Comparison of ENCODE assay signal across 21 cellular contexts in the genomic region with DNA sequence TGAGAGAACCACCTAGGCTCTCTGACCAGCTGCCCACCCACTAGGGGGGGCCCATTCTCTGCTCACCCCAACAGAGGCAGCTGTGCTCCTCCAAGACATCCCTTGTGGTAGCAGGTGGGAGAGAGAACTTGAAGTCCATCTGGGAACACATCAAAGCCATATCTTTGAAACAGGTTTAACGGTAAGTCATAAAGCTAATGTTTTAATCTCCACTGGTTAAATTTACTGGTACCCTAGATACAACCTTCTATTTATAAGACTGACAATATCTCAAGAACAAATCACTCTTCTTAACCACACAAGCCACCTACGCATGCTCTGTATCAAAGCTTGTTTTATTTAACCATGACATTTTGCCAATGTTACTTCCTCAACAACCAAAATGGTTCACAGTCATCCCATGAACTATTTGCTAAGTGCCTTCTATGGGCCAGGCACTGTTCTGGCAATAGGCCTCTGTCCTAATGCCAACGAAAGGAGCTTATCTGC. TPM values are rescaled to one million over a fixed set of nuclear protein-coding genes. Genes with fewer than 3 reads are reported as not detected.
A peak's percentile ranks its signal among the peaks of the same experiment; 100 is the strongest.
DNase-seq lines count a peak whose midpoint lies in the region; FAIRE-seq and TF ChIP-seq lines count a peak whose summit lies in the region.
"Had no signal": no experiment of that assay in that cellular context is flagged by ENCODE, and none has a peak within 500 bp of the region (broad histone marks: within the 10 kb centered on the region; RNA-seq: fewer than 3 reads in every experiment).

No MANE protein-coding gene starts in this region.

- no CpG with 5 or more reads among the region's 3 CpGs for WGBS in H9 (ENCODE audit: extremely low coverage, insufficient read length, low lambda C conversion rate)
- 59% methylated on average over 3 of the region's 3 CpGs for WGBS in liver

- H3K4me1 Mint-ChIP-seq in CD8-positive, alpha-beta memory T cell = peaks cover 49 to 69% (median 66%) of the 10 kb centered on the region in 3 donors
- H3K4me1 Mint-ChIP-seq in H9 (peaks cover 25 to 30% of the 10 kb centered on the region in 2 experiments), astrocyte (ENCODE audit: low read depth, unreplicated experiment) (no peaks in the 10 kb centered on the region)

- POLR2A ChIA-PET in CD8-positive, alpha-beta memory T cell (lab: Charles Lee) = no interaction called here

- no peak overlapping the region for H2BK12ac ChIP-seq in H9 (ENCODE audit: insufficient read length, low read depth, low read length)

- no peak for TF ChIP-seq RAD21 in liver (IDR thresholded peaks at IDR 0.05)

- peaks cover 24 to 63% (median 45%) of the 10 kb centered on the region in 3 donors for H3K36me3 Mint-ChIP-seq in CD8-positive, alpha-beta memory T cell
- H3K36me3 Mint-ChIP-seq in H9 (ENCODE audit: insufficient read depth in 1 of 3, low read depth in 3 of 3) (peaks cover 42 to 49% (median 45%) of the 10 kb centered on the region in 3 experiments; a peak in 6 of 7 replicates), astrocyte (ENCODE audit: low read depth, unreplicated experiment) (peaks cover 14% of the 10 kb centered on the region)

- no peak overlapping the region for H3K9ac ChIP-seq in H9 (ENCODE audit: extremely low read depth, insufficient read length, low read length)
- H3K9ac ChIP-seq in astrocyte (ENCODE audit: low read length) = no peak overlapping the region
- H3K9ac ChIP-seq in liver (ENCODE audit: low read depth in 1 of 2, low read length in 2 of 2) = no peak overlapping the region
- H3K9ac ChIP-seq: GM23248 had no signal

- H3K23me2 ChIP-seq in H9 (ENCODE audit: insufficient read length, low read depth, low read length, poor library complexity, severe bottlenecking) = no peaks in the 10 kb centered on the region

- no peak overlapping the region for H3K4ac ChIP-seq in H9 (ENCODE audit: low read depth, low read length)

- H4K5ac ChIP-seq in H9 (ENCODE audit: insufficient read length, low read depth, low read length) = no peak overlapping the region

- H4K91ac ChIP-seq in H9 (ENCODE audit: insufficient read length, low read depth, low read length) = no peak overlapping the region

- H3K27ac Mint-ChIP-seq in CD8-positive, alpha-beta memory T cell = peak overlapping the region in 6 of 8 donors; percentile 2 to 70 (median 46)
- H3K27ac Mint-ChIP-seq in H9 = peak overlapping the region in 1 of 3 experiments; percentile 50; a peak in 1 of 7 replicates
- H3K27ac Mint-ChIP-seq in astrocyte (ENCODE audit: unreplicated experiment) = no peak overlapping the region
- H3K27ac Mint-ChIP-seq: activated naive CD4-positive, alpha-beta T cell treated with anti-CD3 and anti-CD28 coated beads for 36 hours had no signal

- H3K23ac ChIP-seq in H9 (ENCODE audit: insufficient read length, low read depth, low read length) = no peak overlapping the region

- no peak overlapping the region for H2AK5ac ChIP-seq in H9 (ENCODE audit: insufficient read length, low read length)

- H3T11ph ChIP-seq in H9 (ENCODE audit: low read length) = no peak overlapping the region

- no peak overlapping the region for H2BK5ac ChIP-seq in H9 (ENCODE audit: insufficient read length, low read length)

- H3K27ac ChIP-seq in CD8-positive, alpha-beta memory T cell (ENCODE audit: low read depth, low read length) = no peak overlapping the region
- H3K27ac ChIP-seq in H9 (ENCODE audit: insufficient read length, low read depth, low read length) (no peak overlapping the region), astrocyte (ENCODE audit: low read depth, low read length) (no peak overlapping the region), liver (ENCODE audit: low read depth in 1 of 2, low read length in 2 of 2) (no peak overlapping the region)
- H3K27ac ChIP-seq: GM23248, Peyer's patch had no signal

- H3K27me3 Mint-ChIP-seq in CD8-positive, alpha-beta memory T cell = peaks cover 0 to 1% of the 10 kb centered on the region in 2 donors
- H3K27me3 Mint-ChIP-seq in H9 (ENCODE audit: low read depth) (no peaks in the 10 kb centered on the region), astrocyte (ENCODE audit: low read depth, unreplicated experiment) (no peaks in the 10 kb centered on the region)

- no peak overlapping the region for H3K18ac ChIP-seq in H9 (ENCODE audit: insufficient read length, low read depth, low read length)

- TF ChIP-seq CTCF in H9 (conservative IDR thresholded peaks at IDR 0.05) (peak; percentile 29; the same call in 1 of the 3 replicates), astrocyte (IDR thresholded peaks at IDR 0.05; ENCODE audit: insufficient read depth, low read depth, low read length) (no peak), liver (IDR thresholded peaks at IDR 0.05; ENCODE audit: low read depth, low read length, missing input control) (no peak)

- no peaks in the 10 kb centered on the region for H3K9me3 Mint-ChIP-seq in CD8-positive, alpha-beta memory T cell
- H3K9me3 Mint-ChIP-seq in H9 (peaks cover 2 to 6% of the 10 kb centered on the region in 2 experiments; a peak in 2 of 5 replicates), astrocyte (ENCODE audit: unreplicated experiment) (no peaks in the 10 kb centered on the region)

- no peak overlapping the region for H2BK120ac ChIP-seq in H9 (ENCODE audit: low read depth, low read length, poor library complexity, severe bottlenecking)

- H2BK15ac ChIP-seq in H9 (ENCODE audit: low read depth, low read length) = no peak overlapping the region

- H3K14ac ChIP-seq in H9 (ENCODE audit: insufficient read depth, low read length) = no peak overlapping the region

- no peak overlapping the region for H2BK20ac ChIP-seq in H9 (ENCODE audit: low read depth, low read length, poor library complexity, severe bottlenecking)

- peak overlapping the region in 2 of 7 donors; percentile 6 to 8 for H3K4me3 Mint-ChIP-seq in CD8-positive, alpha-beta memory T cell
- no peak overlapping the region for H3K4me3 Mint-ChIP-seq in H9
- no peak overlapping the region for H3K4me3 Mint-ChIP-seq in astrocyte (ENCODE audit: unreplicated experiment)
- H3K4me3 Mint-ChIP-seq: activated naive CD4-positive, alpha-beta T cell treated with anti-CD3 and anti-CD28 coated beads for 36 hours; nephron progenitor cell had no signal

- CTCF ChIA-PET in CD8-positive, alpha-beta memory T cell (lab: Charles Lee) = interaction anchor here (0.8 kb wide), 1 partner anchor 26 kb away, joined by 3 read pairs; no protein-coding TSS in a partner anchor

- peaks cover 3% of the 10 kb centered on the region for H3K79me1 ChIP-seq in H9 (ENCODE audit: insufficient read depth, low read depth, low read length, poor library complexity, severe bottlenecking)

- H3K4me3 ChIP-seq in CD8-positive, alpha-beta memory T cell (ENCODE audit: low read length) = no peak overlapping the region
- no peak overlapping the region for H3K4me3 ChIP-seq in astrocyte (ENCODE audit: insufficient read depth, low read depth, low read length)
- H3K4me3 ChIP-seq in liver (ENCODE audit: low read depth in 1 of 3, low read length in 3 of 3) = no peak overlapping the region
- no peak overlapping the region for H3K4me3 ChIP-seq in HAP-1
- H3K4me3 ChIP-seq: GM23248, Peyer's patch had no signal

- H3K27me3 ChIP-seq in CD8-positive, alpha-beta memory T cell (ENCODE audit: insufficient read depth, low read length, poor library complexity, severe bottlenecking) = no peaks in the 10 kb centered on the region
- no peaks in the 10 kb centered on the region for H3K27me3 ChIP-seq in H9 (ENCODE audit: insufficient read depth, low read length)
- no peaks in the 10 kb centered on the region for H3K27me3 ChIP-seq in astrocyte (ENCODE audit: insufficient read depth, low read length)
- no peaks in the 10 kb centered on the region for H3K27me3 ChIP-seq in liver (ENCODE audit: control insufficient read depth in 4 of 4, insufficient read depth in 4 of 4, low read length in 3 of 4)
- no peaks in the 10 kb centered on the region for H3K27me3 ChIP-seq in HAP-1 (ENCODE audit: low read depth)
- H3K27me3 ChIP-seq: Peyer's patch had no signal

- no peak for FAIRE-seq in astrocyte (lab: Jason Lieb, UNC)
- FAIRE-seq: G401.6 had no signal

- 0 out of 2 replicates have a peak, but pooled peaks cover 2% of the 10 kb centered on the region for H3K79me2 ChIP-seq in H9 (ENCODE audit: insufficient read depth, low read length)
- H3K79me2 ChIP-seq in astrocyte (ENCODE audit: insufficient read depth, low read length) = peaks cover 7% of the 10 kb centered on the region

- DNase-seq in CD8-positive, alpha-beta memory T cell = no peak
- DNase-seq in H9 (no peak), astrocyte (ENCODE audit: low read depth) (peak; percentile 60), middle frontal gyrus (ENCODE audit: extremely low spot score, low spot score) (no peak), HAP-1 (ENCODE audit: low spot score in 2 of 2) (no peak), ACHN (no peak), G401 (ENCODE audit: low spot score) (no peak)
- DNase-seq: activated CD4-positive, alpha-beta T cell treated with anti-CD3 and anti-CD28 coated beads for 4 hours; activated naive CD4-positive, alpha-beta T cell treated with anti-CD3 and anti-CD28 coated beads for 36 hours; GM23248; head of caudate nucleus; IMR-90; left cardiac atrium; NCI-H1436 treated with DMSO at 0.1 percent for 48 hours; NCI-H510A treated with DMSO at 0.1 percent for 48 hours; nephron progenitor cell; Peyer's patch; stimulated activated naive CD4-positive, alpha-beta T cell treated with Interleukin-2 at 50 U/mL for 16 hours; SW 1271 had no signal

- H3K36me3 ChIP-seq in CD8-positive, alpha-beta memory T cell (ENCODE audit: insufficient read depth, low read length) = peaks cover 17% of the 10 kb centered on the region
- H3K36me3 ChIP-seq in astrocyte (ENCODE audit: insufficient read depth, low read length) (no peaks in the 10 kb centered on the region), liver (ENCODE audit: control insufficient read depth in 4 of 4, insufficient read depth in 3 of 4, low read depth in 1 of 4, low read length in 3 of 4) (peaks cover 3 to 10% (median 10%) of the 10 kb centered on the region in 4 donors), HAP-1 (replicated peaks) (peaks cover 19% of the 10 kb centered on the region; the same call in 1 of the 2 replicates)

- H2AFZ ChIP-seq in H9 (ENCODE audit: low read length) (no peak overlapping the region), astrocyte (ENCODE audit: low read depth, low read length) (no peak overlapping the region)
- H2AFZ ChIP-seq: GM23248 had no signal

- peaks cover 3% of the 10 kb centered on the region for H3K4me1 ChIP-seq in CD8-positive, alpha-beta memory T cell (ENCODE audit: insufficient read depth, low read length)
- H3K4me1 ChIP-seq in H9 (ENCODE audit: insufficient read depth, low read length) = peaks cover 5% of the 10 kb centered on the region
- H3K4me1 ChIP-seq in astrocyte (ENCODE audit: insufficient read depth, low read length) = no peaks in the 10 kb centered on the region
- H3K4me1 ChIP-seq in liver (ENCODE audit: control insufficient read depth in 4 of 4, insufficient read depth in 4 of 4, low read length in 3 of 4) = peaks cover 0 to 5% (median 1%) of the 10 kb centered on the region in 4 donors
- H3K4me1 ChIP-seq in HAP-1 = peaks cover 2% of the 10 kb centered on the region; the same call in 1 of the 2 replicates
- H3K4me1 ChIP-seq: Peyer's patch had no signal

- no peaks in the 10 kb centered on the region for H3K9me3 ChIP-seq in CD8-positive, alpha-beta memory T cell (ENCODE audit: low read length)
- H3K9me3 ChIP-seq in H9 (ENCODE audit: control insufficient read depth, low read depth, low read length) = no peaks in the 10 kb centered on the region
- H3K9me3 ChIP-seq in astrocyte (ENCODE audit: insufficient read depth, low read depth, low read length) = no peaks in the 10 kb centered on the region
- no peaks in the 10 kb centered on the region for H3K9me3 ChIP-seq in liver (ENCODE audit: control insufficient read depth in 4 of 4, low read length in 3 of 4)
- no peaks in the 10 kb centered on the region for H3K9me3 ChIP-seq in HAP-1
- H3K9me3 ChIP-seq: Peyer's patch had no signal

- no peak overlapping the region for H3K4me2 ChIP-seq in H9 (ENCODE audit: insufficient read depth, insufficient read length, low read length)
- H3K4me2 ChIP-seq in astrocyte (ENCODE audit: low read length) = no peak overlapping the region

- H4K20me1 ChIP-seq in H9 (ENCODE audit: control insufficient read depth, insufficient read depth, insufficient read length) (no peaks in the 10 kb centered on the region), astrocyte (ENCODE audit: insufficient read depth, low read length) (no peaks in the 10 kb centered on the region)

- no peak overlapping the region for H4K8ac ChIP-seq in H9 (replicated peaks; ENCODE audit: insufficient read length, low read depth, low read length)

- in situ Hi-C loops in HAP-1 (cut with MboI; ENCODE audit: low sequenced_read_pairs) = no loop called here
- in situ Hi-C loops in ACHN (cut with HindIII; ENCODE audit: low pct_ligation_motif_present, low pct_unique_long_range_greater_than_20kb, low sequenced_read_pairs) = no loop called here
- in situ Hi-C loops in G401 (cut with HindIII; ENCODE audit: low sequenced_read_pairs) = no loop called here

- H3K56ac ChIP-seq in H9 (ENCODE audit: insufficient read length, low read depth, low read length) = no peak overlapping the region

RNA-seq across cellular contexts. Expression of gene AUH, which starts 20.4 kb away (rescaled TPM):
- total RNA-seq in CD8-positive, alpha-beta memory T cell = 10 to 100 TPM; 33.5 to 35.0 TPM
- polyA plus RNA-seq in CD8-positive, alpha-beta memory T cell = 12.8 TPM
- total RNA-seq in H9 (2021) = 20.2 and 21.7 TPM in 2 replicates
- total RNA-seq in astrocyte = 8.9 and 9.8 TPM in 2 replicates
- 10 to 100 TPM; 20.2 to 30.0 TPM for total RNA-seq in liver
- polyA plus RNA-seq in liver = 10 to 100 TPM; 12.1 to 29.7 TPM
- total RNA-seq in G401 (2014; rRNA removed; shearing (Covaris generic)) = 15.1 and 20.1 TPM in 2 replicates
